Comparison of ENCODE assay signal across 1 cellular context in the genomic region with DNA sequence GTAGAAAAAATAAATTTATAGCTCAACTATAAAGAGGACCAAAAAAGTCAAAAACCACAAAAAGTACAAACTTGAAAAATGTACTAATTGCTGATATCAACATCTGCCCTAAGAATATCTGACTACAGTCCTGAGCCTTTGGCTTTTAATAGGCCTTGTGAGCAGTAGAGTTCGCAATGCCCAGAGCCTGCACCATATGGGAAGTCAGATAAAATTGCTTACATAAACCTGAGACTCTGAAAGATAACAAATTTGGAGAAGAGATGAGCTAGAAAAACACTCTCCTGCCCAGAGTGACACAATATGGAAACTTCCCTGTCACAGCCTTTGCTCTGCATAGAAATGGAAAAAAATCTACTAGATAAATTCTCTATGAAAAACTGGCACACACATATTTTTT.
A peak's percentile ranks its signal among the peaks of the same experiment; 100 is the strongest.
TF ChIP-seq lines count a peak whose summit lies in the region.

No MANE protein-coding gene starts in this region.

TF ChIP-seq in K562, 482 proteins besides CTCF, POLR2A, EP300 and RAD21 (continued from another document):
- TF ChIP-seq, protein P1, sequence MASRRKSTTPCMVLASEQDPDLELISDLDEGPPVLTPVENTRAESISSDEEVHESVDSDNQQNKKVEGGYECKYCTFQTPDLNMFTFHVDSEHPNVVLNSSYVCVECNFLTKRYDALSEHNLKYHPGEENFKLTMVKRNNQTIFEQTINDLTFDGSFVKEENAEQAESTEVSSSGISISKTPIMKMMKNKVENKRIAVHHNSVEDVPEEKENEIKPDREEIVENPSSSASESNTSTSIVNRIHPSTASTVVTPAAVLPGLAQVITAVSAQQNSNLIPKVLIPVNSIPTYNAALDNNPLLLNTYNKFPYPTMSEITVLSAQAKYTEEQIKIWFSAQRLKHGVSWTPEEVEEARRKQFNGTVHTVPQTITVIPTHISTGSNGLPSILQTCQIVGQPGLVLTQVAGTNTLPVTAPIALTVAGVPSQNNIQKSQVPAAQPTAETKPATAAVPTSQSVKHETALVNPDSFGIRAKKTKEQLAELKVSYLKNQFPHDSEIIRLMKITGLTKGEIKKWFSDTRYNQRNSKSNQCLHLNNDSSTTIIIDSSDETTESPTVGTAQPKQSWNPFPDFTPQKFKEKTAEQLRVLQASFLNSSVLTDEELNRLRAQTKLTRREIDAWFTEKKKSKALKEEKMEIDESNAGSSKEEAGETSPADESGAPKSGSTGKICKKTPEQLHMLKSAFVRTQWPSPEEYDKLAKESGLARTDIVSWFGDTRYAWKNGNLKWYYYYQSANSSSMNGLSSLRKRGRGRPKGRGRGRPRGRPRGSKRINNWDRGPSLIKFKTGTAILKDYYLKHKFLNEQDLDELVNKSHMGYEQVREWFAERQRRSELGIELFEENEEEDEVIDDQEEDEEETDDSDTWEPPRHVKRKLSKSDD (conservative IDR thresholded peaks at IDR 0.05; ENCODE audit: low read length) = no peak
- TF ChIP-seq, protein P2, sequence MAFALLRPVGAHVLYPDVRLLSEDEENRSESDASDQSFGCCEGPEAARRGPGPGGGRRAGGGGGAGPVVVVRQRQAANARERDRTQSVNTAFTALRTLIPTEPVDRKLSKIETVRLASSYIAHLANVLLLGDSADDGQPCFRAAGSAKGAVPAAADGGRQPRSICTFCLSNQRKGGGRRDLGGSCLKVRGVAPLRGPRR (CRISPR knock-in tag; IDR thresholded peaks at IDR 0.05) = no peak
- TF ChIP-seq POLR2AphosphoS5 (IDR thresholded peaks at IDR 0.05; ENCODE audit: control insufficient read depth, insufficient read depth, low read depth, low read length) = no peak
- TF ChIP-seq, protein P3, sequence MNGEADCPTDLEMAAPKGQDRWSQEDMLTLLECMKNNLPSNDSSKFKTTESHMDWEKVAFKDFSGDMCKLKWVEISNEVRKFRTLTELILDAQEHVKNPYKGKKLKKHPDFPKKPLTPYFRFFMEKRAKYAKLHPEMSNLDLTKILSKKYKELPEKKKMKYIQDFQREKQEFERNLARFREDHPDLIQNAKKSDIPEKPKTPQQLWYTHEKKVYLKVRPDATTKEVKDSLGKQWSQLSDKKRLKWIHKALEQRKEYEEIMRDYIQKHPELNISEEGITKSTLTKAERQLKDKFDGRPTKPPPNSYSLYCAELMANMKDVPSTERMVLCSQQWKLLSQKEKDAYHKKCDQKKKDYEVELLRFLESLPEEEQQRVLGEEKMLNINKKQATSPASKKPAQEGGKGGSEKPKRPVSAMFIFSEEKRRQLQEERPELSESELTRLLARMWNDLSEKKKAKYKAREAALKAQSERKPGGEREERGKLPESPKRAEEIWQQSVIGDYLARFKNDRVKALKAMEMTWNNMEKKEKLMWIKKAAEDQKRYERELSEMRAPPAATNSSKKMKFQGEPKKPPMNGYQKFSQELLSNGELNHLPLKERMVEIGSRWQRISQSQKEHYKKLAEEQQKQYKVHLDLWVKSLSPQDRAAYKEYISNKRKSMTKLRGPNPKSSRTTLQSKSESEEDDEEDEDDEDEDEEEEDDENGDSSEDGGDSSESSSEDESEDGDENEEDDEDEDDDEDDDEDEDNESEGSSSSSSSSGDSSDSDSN (IDR thresholded peaks at IDR 0.05; ENCODE audit: borderline replicate concordance in 1 of 2, low read depth in 2 of 2, low read length in 2 of 2) = no peak
- TF ChIP-seq SMARCC2 (IDR thresholded peaks at IDR 0.05; ENCODE audit: low read depth) = no peak
- TF ChIP-seq, protein P4, sequence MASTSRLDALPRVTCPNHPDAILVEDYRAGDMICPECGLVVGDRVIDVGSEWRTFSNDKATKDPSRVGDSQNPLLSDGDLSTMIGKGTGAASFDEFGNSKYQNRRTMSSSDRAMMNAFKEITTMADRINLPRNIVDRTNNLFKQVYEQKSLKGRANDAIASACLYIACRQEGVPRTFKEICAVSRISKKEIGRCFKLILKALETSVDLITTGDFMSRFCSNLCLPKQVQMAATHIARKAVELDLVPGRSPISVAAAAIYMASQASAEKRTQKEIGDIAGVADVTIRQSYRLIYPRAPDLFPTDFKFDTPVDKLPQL (IDR thresholded peaks at IDR 0.05; ENCODE audit: extremely low read depth, insufficient read length) = no peak
- TF ChIP-seq TAL1 (IDR thresholded peaks at IDR 0.05) = peak; percentile 48
- TF ChIP-seq ZNF197 (CRISPR knock-in tag; IDR thresholded peaks at IDR 0.05; ENCODE audit: low read depth) = no peak
- TF ChIP-seq ZKSCAN3 (CRISPR knock-in tag; IDR thresholded peaks at IDR 0.05) = no peak
- TF ChIP-seq, protein P5, sequence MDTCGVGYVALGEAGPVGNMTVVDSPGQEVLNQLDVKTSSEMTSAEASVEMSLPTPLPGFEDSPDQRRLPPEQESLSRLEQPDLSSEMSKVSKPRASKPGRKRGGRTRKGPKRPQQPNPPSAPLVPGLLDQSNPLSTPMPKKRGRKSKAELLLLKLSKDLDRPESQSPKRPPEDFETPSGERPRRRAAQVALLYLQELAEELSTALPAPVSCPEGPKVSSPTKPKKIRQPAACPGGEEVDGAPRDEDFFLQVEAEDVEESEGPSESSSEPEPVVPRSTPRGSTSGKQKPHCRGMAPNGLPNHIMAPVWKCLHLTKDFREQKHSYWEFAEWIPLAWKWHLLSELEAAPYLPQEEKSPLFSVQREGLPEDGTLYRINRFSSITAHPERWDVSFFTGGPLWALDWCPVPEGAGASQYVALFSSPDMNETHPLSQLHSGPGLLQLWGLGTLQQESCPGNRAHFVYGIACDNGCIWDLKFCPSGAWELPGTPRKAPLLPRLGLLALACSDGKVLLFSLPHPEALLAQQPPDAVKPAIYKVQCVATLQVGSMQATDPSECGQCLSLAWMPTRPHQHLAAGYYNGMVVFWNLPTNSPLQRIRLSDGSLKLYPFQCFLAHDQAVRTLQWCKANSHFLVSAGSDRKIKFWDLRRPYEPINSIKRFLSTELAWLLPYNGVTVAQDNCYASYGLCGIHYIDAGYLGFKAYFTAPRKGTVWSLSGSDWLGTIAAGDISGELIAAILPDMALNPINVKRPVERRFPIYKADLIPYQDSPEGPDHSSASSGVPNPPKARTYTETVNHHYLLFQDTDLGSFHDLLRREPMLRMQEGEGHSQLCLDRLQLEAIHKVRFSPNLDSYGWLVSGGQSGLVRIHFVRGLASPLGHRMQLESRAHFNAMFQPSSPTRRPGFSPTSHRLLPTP (IDR thresholded peaks at IDR 0.05; ENCODE audit: borderline replicate concordance, extremely low read depth, insufficient read length) = no peak
- TF ChIP-seq RB1 (IDR thresholded peaks at IDR 0.05; ENCODE audit: low read depth) = no peak
